In genomic region chr11:94638278-94638901, GRCh38 we compare ENCODE assay signal across 11 cellular contexts.
DNase-seq lines count a peak whose midpoint lies in the region; ATAC-seq, FAIRE-seq and TF ChIP-seq lines count a peak whose summit lies in the region.
"Had no signal": no experiment of that assay in that cellular context is flagged by ENCODE, and none has a peak within 500 bp of the region (broad histone marks: within the 10 kb centered on the region; RNA-seq: fewer than 3 reads in every experiment).

No MANE protein-coding gene starts in this region.

- H4K5ac ChIP-seq in IMR-90 (ENCODE audit: low read depth, low read length) = peak overlapping the region; percentile 89

- TF ChIP-seq POLR2A in IMR-90 (IDR thresholded peaks at IDR 0.05; ENCODE audit: low read depth, low read length) (no peak), GM12892 (IDR thresholded peaks at IDR 0.05; ENCODE audit: low read depth, low read length) (no peak)

- no peak for FAIRE-seq in GM12892 (lab: Jason Lieb, UNC)

- H2AK9ac ChIP-seq in IMR-90 (replicated peaks; ENCODE audit: low read depth, low read length, poor library complexity) = no peak overlapping the region

- H3K4me3 Mint-ChIP-seq in dendritic cell treated with granulocyte-macrophage colony-stimulating factor and Interleukin-4, amounts not matched to agents 40 ng/mL and 50 ng/mL, for 4 days = peak overlapping the region; percentile 31
- H3K4me3 Mint-ChIP-seq: CD8-positive, alpha-beta T cell had no signal

- no peaks in the 10 kb centered on the region for H3K9me3 Mint-ChIP-seq in dendritic cell treated with granulocyte-macrophage colony-stimulating factor and Interleukin-4, amounts not matched to agents 40 ng/mL and 50 ng/mL, for 4 days
- H3K9me3 Mint-ChIP-seq: CD8-positive, alpha-beta T cell; IgD-negative memory B cell had no signal

- peak overlapping the region; percentile 78 for H3K27ac Mint-ChIP-seq in dendritic cell treated with granulocyte-macrophage colony-stimulating factor and Interleukin-4, amounts not matched to agents 40 ng/mL and 50 ng/mL, for 4 days
- H3K27ac Mint-ChIP-seq: CD8-positive, alpha-beta T cell had no signal

- TF ChIP-seq CTCF in AG10803 (conservative IDR thresholded peaks at IDR 0.05; ENCODE audit: low read length) = no peak
- TF ChIP-seq CTCF in IMR-90 (conservative IDR thresholded peaks at IDR 0.05; ENCODE audit: low read depth, low read length) = no peak
- no peak for TF ChIP-seq CTCF in osteoblast (IDR thresholded peaks at IDR 0.05; ENCODE audit: extremely low read depth, low read depth, low read length)

- no peak overlapping the region for H2AK5ac ChIP-seq in IMR-90 (ENCODE audit: low read depth, low read length)

- peak; percentile 61 for DNase-seq in AG10803 (ENCODE audit: low read depth)
- no peak for DNase-seq in IMR-90
- no peak for DNase-seq in osteoblast (ENCODE audit: insufficient read length, low spot score, missing footprints)
- no peak for DNase-seq in posterior vena cava (ENCODE audit: low spot score)
- no peak for DNase-seq in DMS79 (lab: John Stamatoyannopoulos, UW)
- no peak for DNase-seq in GM12892 (ENCODE audit: insufficient read length)
- DNase-seq: activated naive CD4-positive, alpha-beta T cell treated with anti-CD3 and anti-CD28 coated beads, Interleukin-2, amount 50 U/mL, for 16 hours; CD8-positive, alpha-beta T cell had no signal

- H3K27me3 ChIP-seq in IMR-90 (ENCODE audit: control insufficient read depth, insufficient read depth, low read length) (no peaks in the 10 kb centered on the region), osteoblast (ENCODE audit: insufficient read depth, low read length) (no peaks in the 10 kb centered on the region)

- no TSS peak for BruUV-seq in IMR-90 (replicated peaks; lab: Mats Ljungman, UMichigan)

- peak overlapping the region; percentile 56 for H3K23ac ChIP-seq in IMR-90 (ENCODE audit: low read depth, low read length)

- H2BK120ac ChIP-seq in IMR-90 (ENCODE audit: low read depth, low read length) = peak overlapping the region; percentile 60

- peak overlapping the region; percentile 98 for H3K18ac ChIP-seq in IMR-90 (ENCODE audit: low read depth, low read length)

- H4K91ac ChIP-seq in IMR-90 (ENCODE audit: insufficient read depth, low read depth, low read length) = peak overlapping the region; percentile 46

- H3K9ac ChIP-seq in IMR-90 (ENCODE audit: low read depth, low read length) = peak overlapping the region; percentile 27; the same call in 1 of the 2 replicates

- intact Hi-C loops in IMR-90 (cut with micrococcal nuclease) = no loop called here
- intact Hi-C loops in dendritic cell treated with granulocyte-macrophage colony-stimulating factor and Interleukin-4, amounts not matched to agents 40 ng/mL and 50 ng/mL, for 4 days (cut with micrococcal nuclease) = no loop called here
- intact Hi-C loops in posterior vena cava (cut with DNase I) = no loop called here

- peak overlapping the region; percentile 56 to 93 for H4K8ac ChIP-seq in IMR-90 (ENCODE audit: low read depth in 2 of 2, low read length in 2 of 2)

- peak overlapping the region; percentile 61; the same call in 1 of the 2 replicates for H3K27ac ChIP-seq in IMR-90 (ENCODE audit: insufficient read depth, low read length)
- peak overlapping the region; percentile 9 for H3K27ac ChIP-seq in osteoblast (ENCODE audit: low read depth, low read length)

- H3K14ac ChIP-seq in IMR-90 (replicated peaks; ENCODE audit: low read depth, low read length) = peak overlapping the region; percentile 73

- H3K56ac ChIP-seq in IMR-90 (ENCODE audit: extremely low read depth, insufficient read depth, low read length) = no peak overlapping the region

- H3K4me3 ChIP-seq in AG10803 (ENCODE audit: low read length) (peak overlapping the region; percentile 28), IMR-90 (ENCODE audit: insufficient read depth, low read depth, low read length) (no peak overlapping the region), osteoblast (ENCODE audit: insufficient read depth, low read length) (peak overlapping the region; percentile 43)

- H3K4ac ChIP-seq in IMR-90 (ENCODE audit: low read depth, low read length) = peak overlapping the region; percentile 48; the same call in 1 of the 2 replicates

- no peak for TF ChIP-seq RAD21 in IMR-90 (IDR thresholded peaks at IDR 0.05; ENCODE audit: low read length)

- ATAC-seq in IMR-90 (ENCODE audit: low read depth) (peak; percentile 56), GM21526 (IDR thresholded peaks at IDR 0.05; ENCODE audit: low FRiP score, unreplicated experiment) (no peak)
- ATAC-seq: CD8-positive, alpha-beta T cell had no signal

- H3K36me3 Mint-ChIP-seq in dendritic cell treated with granulocyte-macrophage colony-stimulating factor and Interleukin-4, amounts not matched to agents 40 ng/mL and 50 ng/mL, for 4 days (ENCODE audit: low read depth) = no peaks in the 10 kb centered on the region
- H3K36me3 Mint-ChIP-seq: CD8-positive, alpha-beta T cell; IgD-negative memory B cell had no signal

- peaks cover 8% of the 10 kb centered on the region for H3K4me1 ChIP-seq in IMR-90 (ENCODE audit: control insufficient read depth, insufficient read depth, low read length)
- peaks cover 13% of the 10 kb centered on the region for H3K4me1 ChIP-seq in osteoblast (ENCODE audit: insufficient read depth, low read length)

- peak overlapping the region; percentile 53 for H2BK5ac ChIP-seq in IMR-90 (ENCODE audit: low read depth, low read length, poor library complexity, severe bottlenecking)

- dilution Hi-C loops in IMR-90 (cut with HindIII; ENCODE audit: low sequenced_read_pairs, unreplicated experiment) = no loop called here

- H3K79me2 ChIP-seq in osteoblast (ENCODE audit: insufficient read depth, low read length) = no peaks in the 10 kb centered on the region

- WGBS in IMR-90 (ENCODE audit: extremely low coverage in 2 of 2, insufficient read length in 1 of 2), 2 experiments = no CpG with 5 or more reads among the region's 4 CpGs

- H3K4me1 Mint-ChIP-seq in dendritic cell treated with granulocyte-macrophage colony-stimulating factor and Interleukin-4, amounts not matched to agents 40 ng/mL and 50 ng/mL, for 4 days (ENCODE audit: low read depth) = peaks cover 40% of the 10 kb centered on the region

- H3K36me3 ChIP-seq in IMR-90 (ENCODE audit: control insufficient read depth, insufficient read depth, low read length) (no peaks in the 10 kb centered on the region), osteoblast (ENCODE audit: insufficient read depth, low read length) (no peaks in the 10 kb centered on the region)

- no peaks in the 10 kb centered on the region for H3K79me1 ChIP-seq in IMR-90 (ENCODE audit: low read depth in 1 of 2, low read length in 2 of 2)

- H2BK15ac ChIP-seq in IMR-90 (ENCODE audit: low read depth, low read length) = peak overlapping the region; percentile 7; the same call in 1 of the 3 replicates

- H3K27me3 Mint-ChIP-seq in dendritic cell treated with granulocyte-macrophage colony-stimulating factor and Interleukin-4, amounts not matched to agents 40 ng/mL and 50 ng/mL, for 4 days = peaks cover 1% of the 10 kb centered on the region
- H3K27me3 Mint-ChIP-seq: IgD-negative memory B cell had no signal

- peak overlapping the region; percentile 74 for H3K4me2 ChIP-seq in IMR-90 (ENCODE audit: low read depth, low read length)
- peak overlapping the region; percentile 64 for H3K4me2 ChIP-seq in osteoblast (ENCODE audit: insufficient read depth, low read length)

- H2BK20ac ChIP-seq in IMR-90 (ENCODE audit: low read depth, low read length) = peak overlapping the region; percentile 38; the same call in 1 of the 2 replicates

- H3K9me1 ChIP-seq in IMR-90 (ENCODE audit: insufficient read depth, low read length) = peaks cover 4% of the 10 kb centered on the region; the same call in 1 of the 2 replicates

- CTCF ChIA-PET in IMR-90 (lab: Yijun Ruan, JAX) = interaction anchor here (1.1 kb wide), 1 partner anchor 15 kb away, joined by 3 read pairs; no protein-coding TSS in a partner anchor

- no peaks in the 10 kb centered on the region for H3K9me3 ChIP-seq in IMR-90 (ENCODE audit: control insufficient read depth, insufficient read depth, low read length)
- H3K9me3 ChIP-seq in osteoblast (ENCODE audit: low read depth, low read length) = no peaks in the 10 kb centered on the region

- POLR2A ChIA-PET in IMR-90 (lab: Charles Lee; ENCODE audit: unreplicated experiment) = no interaction called here

- no peaks in the 10 kb centered on the region for H4K20me1 ChIP-seq in IMR-90 (ENCODE audit: insufficient read depth, low read length)
- H4K20me1 ChIP-seq in osteoblast (ENCODE audit: insufficient read depth, low read length) = no peaks in the 10 kb centered on the region

- peak overlapping the region; percentile 69 for H2AFZ ChIP-seq in IMR-90 (replicated peaks; ENCODE audit: low read length, poor library complexity)
- H2AFZ ChIP-seq in osteoblast (ENCODE audit: low read length) = peak overlapping the region; percentile 84

- in situ Hi-C loops in IMR-90 (cut with MboI; ENCODE audit: low sequenced_read_pairs) = no loop called here

TF ChIP-seq in IMR-90, 13 proteins besides CTCF, POLR2A, EP300 and RAD21:
- TF ChIP-seq RCOR1 (IDR thresholded peaks at IDR 0.05; ENCODE audit: insufficient replicate concordance, low read length) (no peak), MAZ (IDR thresholded peaks at IDR 0.05; ENCODE audit: borderline replicate concordance, low read depth, low read length) (no peak), RFX5 (IDR thresholded peaks at IDR 0.05; ENCODE audit: low read depth, low read length) (no peak), SMC3 (IDR thresholded peaks at IDR 0.05; ENCODE audit: low read depth, low read length) (no peak), NFE2L2 (IDR thresholded peaks at IDR 0.05; ENCODE audit: low read depth, low read length) (no peak), MXI1 (IDR thresholded peaks at IDR 0.05; ENCODE audit: borderline replicate concordance, low read depth, low read length) (no peak), BHLHE40 (IDR thresholded peaks at IDR 0.05; ENCODE audit: low read depth, low read length) (no peak), CHD1 (IDR thresholded peaks at IDR 0.05; ENCODE audit: low read depth, low read length) (no peak)
- TF ChIP-seq, protein P1, sequence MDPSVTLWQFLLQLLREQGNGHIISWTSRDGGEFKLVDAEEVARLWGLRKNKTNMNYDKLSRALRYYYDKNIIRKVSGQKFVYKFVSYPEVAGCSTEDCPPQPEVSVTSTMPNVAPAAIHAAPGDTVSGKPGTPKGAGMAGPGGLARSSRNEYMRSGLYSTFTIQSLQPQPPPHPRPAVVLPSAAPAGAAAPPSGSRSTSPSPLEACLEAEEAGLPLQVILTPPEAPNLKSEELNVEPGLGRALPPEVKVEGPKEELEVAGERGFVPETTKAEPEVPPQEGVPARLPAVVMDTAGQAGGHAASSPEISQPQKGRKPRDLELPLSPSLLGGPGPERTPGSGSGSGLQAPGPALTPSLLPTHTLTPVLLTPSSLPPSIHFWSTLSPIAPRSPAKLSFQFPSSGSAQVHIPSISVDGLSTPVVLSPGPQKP (IDR thresholded peaks at IDR 0.05; ENCODE audit: borderline replicate concordance, low read depth, low read length) = no peak
TF ChIP-seq in IMR-90: peak in this region for 0.
